ENCODE assay signal across 8 cellular contexts in genomic region chr15:69462030-69462492, GRCh38. TPM values are rescaled to one million over a fixed set of nuclear protein-coding genes. Genes with fewer than 3 reads are reported as not detected.
DNase-seq lines count a peak whose midpoint lies in the region; ATAC-seq and TF ChIP-seq lines count a peak whose summit lies in the region.

No MANE protein-coding gene starts in this region.

- peak; percentile 32 for DNase-seq in DMS53 treated with DMSO at 0.1 percent for 48 hours (lab: John Stamatoyannopoulos, UW; ENCODE audit: unreplicated experiment)
- DNase-seq in HuH-7.5 (ENCODE audit: low spot score), result peak; percentile 40
- DNase-seq in cardiac fibroblast (ENCODE audit: low read depth in 2 of 2), result no peak
- no peak for DNase-seq in mesenchymal stem cell
- DNase-seq in aorta, result peak; percentile 56 to 79
- DNase-seq in activated effector memory CD4-positive, alpha-beta T cell treated with Interleukin-2 at 50 U/mL for 16 hours, result no peak
- DNase-seq in stimulated activated naive CD4-positive, alpha-beta T cell treated with Interleukin-2 at 50 U/mL for 16 hours (lab: John Stamatoyannopoulos, UW), result no peak

- H4K8ac ChIP-seq in mesenchymal stem cell (ENCODE audit: low read length), result peak overlapping the region; percentile 79

- H2AFZ ChIP-seq in mesenchymal stem cell (ENCODE audit: low read depth, low read length), result no peak overlapping the region

- H3K4ac ChIP-seq in mesenchymal stem cell (ENCODE audit: low read depth in 1 of 2, low read length in 2 of 2), result no peak overlapping the region

- H3K4me2 ChIP-seq in mesenchymal stem cell (ENCODE audit: low read length, poor library complexity, severe bottlenecking), result peak overlapping the region; percentile 69

- H3K9me3 ChIP-seq in mesenchymal stem cell (ENCODE audit: control insufficient read depth, low read length), result no peaks in the 10 kb centered on the region
- H3K9me3 ChIP-seq in aorta (ENCODE audit: control insufficient read depth, low read length), result no peaks in the 10 kb centered on the region

- H3K18ac ChIP-seq in mesenchymal stem cell (ENCODE audit: low read depth in 1 of 2, low read length in 2 of 2), result peak overlapping the region in 1 of 2 experiments; percentile 47

- WGBS in mesenchymal stem cell, result 94% methylated on average over 23 of the region's 23 CpGs
- WGBS in aorta, 2 donors, result 83 to 89% methylated on average over 21 to 23 of the region's 23 CpGs

- peak; percentile 5 for ATAC-seq in aorta (ENCODE audit: low FRiP score)
- ATAC-seq in GM19023 (IDR thresholded peaks at IDR 0.05; ENCODE audit: unreplicated experiment), result no peak

- H3K4me1 ChIP-seq in mesenchymal stem cell (ENCODE audit: control insufficient read depth, insufficient read depth, low read depth, low read length) (peaks cover 7% of the 10 kb centered on the region), aorta (ENCODE audit: control insufficient read depth in 1 of 2, insufficient read depth in 2 of 2, low read length in 2 of 2) (no peaks in the 10 kb centered on the region)

- no peak for TF ChIP-seq CTCF in cardiac fibroblast (IDR thresholded peaks at IDR 0.05; ENCODE audit: low read depth, low read length)

- H3K27me3 ChIP-seq in mesenchymal stem cell (ENCODE audit: control insufficient read depth in 1 of 2, insufficient read depth in 1 of 2, low read length in 2 of 2) (no peaks in the 10 kb centered on the region), aorta (ENCODE audit: control insufficient read depth in 1 of 2, insufficient read depth in 2 of 2, low read length in 1 of 2) (no peaks in the 10 kb centered on the region)

- H2AK5ac ChIP-seq in mesenchymal stem cell (ENCODE audit: low read length, severe bottlenecking), result no peak overlapping the region

- intact Hi-C loops in aorta (cut with DNase I), result no loop called here

- peak overlapping the region; percentile 97 for H3K9ac ChIP-seq in mesenchymal stem cell (ENCODE audit: low read length)

- no peak overlapping the region for H3K14ac ChIP-seq in mesenchymal stem cell (ENCODE audit: low read length in 2 of 2)

- H2BK15ac ChIP-seq in mesenchymal stem cell (ENCODE audit: low read depth, poor library complexity, severe bottlenecking), result no peak overlapping the region

- peak overlapping the region in 1 of 2 experiments; percentile 51 for H2BK12ac ChIP-seq in mesenchymal stem cell (ENCODE audit: low read length in 2 of 2)

- peaks cover 0 to 9% of the 10 kb centered on the region in 2 experiments for H3K36me3 ChIP-seq in mesenchymal stem cell (ENCODE audit: control insufficient read depth in 1 of 2, insufficient read depth in 2 of 2, low read depth in 1 of 2, low read length in 2 of 2)
- H3K36me3 ChIP-seq in aorta (ENCODE audit: control insufficient read depth in 1 of 2, insufficient read depth in 2 of 2, low read length in 1 of 2), result no peaks in the 10 kb centered on the region

- H3K4me3 ChIP-seq in cardiac fibroblast (replicated peaks in 1 of 2; ENCODE audit: low read depth in 2 of 2, low read length in 2 of 2) (peak overlapping the region; percentile 42 to 56), mesenchymal stem cell (ENCODE audit: insufficient read depth in 1 of 2, low read depth in 1 of 2, low read length in 2 of 2) (peak overlapping the region in 1 of 2 experiments; percentile 80), aorta (ENCODE audit: low read length in 2 of 2) (no peak overlapping the region)

- peaks cover 5% of the 10 kb centered on the region for H3K79me1 ChIP-seq in mesenchymal stem cell (replicated peaks; ENCODE audit: low read length, poor library complexity, severe bottlenecking)

- H3K23ac ChIP-seq in mesenchymal stem cell (ENCODE audit: low read length in 2 of 2), result no peak overlapping the region

- peak overlapping the region; percentile 18 for H4K91ac ChIP-seq in mesenchymal stem cell (ENCODE audit: low read length)

- H2BK120ac ChIP-seq in mesenchymal stem cell (ENCODE audit: low read depth, low read length), result no peak overlapping the region

- H2BK5ac ChIP-seq in mesenchymal stem cell (ENCODE audit: low read depth, low read length, poor library complexity, severe bottlenecking), result no peak overlapping the region

- H3K27ac ChIP-seq in mesenchymal stem cell (ENCODE audit: low read length, poor library complexity, severe bottlenecking) (no peak overlapping the region), aorta (ENCODE audit: low read depth in 1 of 2, low read length in 2 of 2) (peak overlapping the region in 1 of 2 donors; percentile 13)

RNA-seq across cellular contexts. Expression of gene RPLP1, which starts 9.4 kb away (rescaled TPM):
- polyA plus RNA-seq in mesenchymal stem cell (2013, experiment 1 of 2), result 3,158 TPM
- 2,769 TPM for polyA plus RNA-seq in mesenchymal stem cell (2013, experiment 2 of 2)
- total RNA-seq in aorta, result 1,000 to 10,000 TPM; 1,445 to 1,646 TPM
- polyA plus RNA-seq in aorta, result 1,000 to 10,000 TPM; 2,598 to 3,346 TPM

RNA-seq across cellular contexts. Expression of gene KIF23, which starts 47.9 kb away (rescaled TPM):
- polyA plus RNA-seq in mesenchymal stem cell (2013, experiment 1 of 2), result 6.7 TPM
- polyA plus RNA-seq in mesenchymal stem cell (2013, experiment 2 of 2), result 6.7 TPM
- 1 to 10 TPM; 3.3 to 5.8 TPM for total RNA-seq in aorta
- polyA plus RNA-seq in aorta, result 1 to 10 TPM; 2.8 to 4.8 TPM

Comparison
In these comparisons a context has a peak if more than half of its experiments do, and no peak if none do; other contexts are left out.
1. DNase-seq: peak in DMS53 treated with DMSO at 0.1 percent for 48 hours (single experiment), HuH-7.5 (single experiment) and aorta (2 of 2); none in cardiac fibroblast (0 of 2), mesenchymal stem cell (single experiment), activated effector memory CD4-positive, alpha-beta T cell treated with Interleukin-2 at 50 U/mL for 16 hours (single experiment) and stimulated activated naive CD4-positive, alpha-beta T cell treated with Interleukin-2 at 50 U/mL for 16 hours (single experiment).
2. H3K4me3 ChIP-seq: peak in cardiac fibroblast (2 of 2); none in aorta (0 of 2).